In genomic region chr6:149248263-149248662, GRCh38 we compare ENCODE assay signal across 1 cellular context.
TF ChIP-seq lines count a peak whose summit lies in the region.

No MANE protein-coding gene starts in this region.

TF ChIP-seq in K562, 482 proteins besides CTCF, POLR2A, EP300 and RAD21:
- TF ChIP-seq ZNF512 (tag; IDR thresholded peaks at IDR 0.05) (peak; percentile 51; the same call in 1 of the 2 replicates), THRB (CRISPR knock-in tag; conservative IDR thresholded peaks at IDR 0.05) (0 out of 2 replicates have a peak, but pooled peaks have one; percentile 43)
